Comparison of ENCODE assay signal across 8 cellular contexts in genomic region chr17:82424001-82424862, GRCh38. TPM values are rescaled to one million over a fixed set of nuclear protein-coding genes. Genes with fewer than 3 reads are reported as not detected.
DNase-seq lines count a peak whose midpoint lies in the region; ATAC-seq, FAIRE-seq and TF ChIP-seq lines count a peak whose summit lies in the region.

No MANE protein-coding gene starts in this region.

- FAIRE-seq in H54 (lab: Jason Lieb, UNC), result no peak

- H4K20me1 ChIP-seq in SK-N-SH (ENCODE audit: insufficient read depth), result no peaks in the 10 kb centered on the region

- CTCF ChIA-PET in SK-N-SH (lab: Yijun Ruan, JAX), result interaction anchor here (0.6 to 1.6 kb wide), 15 partner anchors 10 to 244 kb away, joined by 3 to 9 read pairs (median 3); no protein-coding TSS in a partner anchor

- TF ChIP-seq POLR2A in H54 (IDR thresholded peaks at IDR 0.05; ENCODE audit: low read depth, low read length), result no peak

- no peak overlapping the region for H3K27ac ChIP-seq in SK-N-SH (ENCODE audit: low read depth in 2 of 2, low read length in 1 of 2)

- H3K27me3 ChIP-seq in SK-N-SH (ENCODE audit: insufficient read depth), result no peaks in the 10 kb centered on the region

- H2AFZ ChIP-seq in SK-N-SH (ENCODE audit: low read depth), result no peak overlapping the region

- TF ChIP-seq CTCF in AG09309 (IDR thresholded peaks at IDR 0.05; ENCODE audit: control insufficient read depth, insufficient read depth, low read depth, low read length, missing control alignments) (peak; percentile 76), SK-N-SH (IDR thresholded peaks at IDR 0.05) (peak; percentile 83)

- DNase-seq in AG09309 (ENCODE audit: low read depth), result no peak
- peak; percentile 51 for DNase-seq in H54 (ENCODE audit: insufficient read length, low spot score)
- DNase-seq in SK-N-SH, result peak; percentile 73
- DNase-seq in amniotic epithelial cell (ENCODE audit: low read depth), result peak; percentile 45
- peak; percentile 61 for DNase-seq in left kidney (ENCODE audit: low read depth, low spot score)
- peak; percentile 45 for DNase-seq in stimulated activated naive CD4-positive, alpha-beta T cell treated with Interleukin-2 at 50 U/mL for 16 hours (lab: John Stamatoyannopoulos, UW)

- no peak overlapping the region for H3K9ac ChIP-seq in SK-N-SH

- H3F3A ChIP-seq in SK-N-SH (replicated peaks; ENCODE audit: insufficient read depth), result no peaks in the 10 kb centered on the region

- no peak overlapping the region for H3K4me2 ChIP-seq in SK-N-SH

- peak; percentile 47 for TF ChIP-seq RAD21 in SK-N-SH (IDR thresholded peaks at IDR 0.05; ENCODE audit: low read length)

- peaks cover 0 to 6% of the 10 kb centered on the region in 2 experiments for H3K36me3 ChIP-seq in SK-N-SH (replicated peaks in 1 of 2; ENCODE audit: control insufficient read depth in 1 of 2, insufficient read depth in 2 of 2, low read length in 1 of 2)

- POLR2A ChIA-PET in SK-N-SH (lab: Yijun Ruan, JAX), result no interaction called here

- no peaks in the 10 kb centered on the region for H3K9me2 ChIP-seq in SK-N-SH

- no peaks in the 10 kb centered on the region for H3K9me3 ChIP-seq in SK-N-SH

- WGBS in SK-N-SH (ENCODE audit: low lambda C conversion rate), result 89% methylated on average over 25 of the region's 25 CpGs

- no peak for TF ChIP-seq EP300 in SK-N-SH (IDR thresholded peaks at IDR 0.05; ENCODE audit: borderline replicate concordance in 1 of 2, low read depth in 1 of 2, low read length in 1 of 2)

- ATAC-seq in HG02678 (IDR thresholded peaks at IDR 0.05; ENCODE audit: unreplicated experiment) (no peak), GM21619 (IDR thresholded peaks at IDR 0.05; ENCODE audit: unreplicated experiment) (no peak)

- H3K4me1 ChIP-seq in SK-N-SH (ENCODE audit: control insufficient read depth in 1 of 2, insufficient read depth in 2 of 2, low read depth in 1 of 2, low read length in 1 of 2), result no peaks in the 10 kb centered on the region; a peak in 1 of 4 replicates

- no peaks in the 10 kb centered on the region for H3K79me2 ChIP-seq in SK-N-SH (ENCODE audit: insufficient read depth)

- H3K4me3 ChIP-seq in AG09309 (ENCODE audit: control insufficient read depth, low read depth, low read length), result no peak overlapping the region
- no peak overlapping the region for H3K4me3 ChIP-seq in SK-N-SH (ENCODE audit: low read depth in 2 of 2, low read length in 1 of 2)

TF ChIP-seq in SK-N-SH, 30 proteins besides CTCF, POLR2A, EP300 and RAD21:
- TF ChIP-seq YY1 (IDR thresholded peaks at IDR 0.05; ENCODE audit: low read depth) (no peak), SMC3 (IDR thresholded peaks at IDR 0.05; ENCODE audit: low read depth, low read length) (0 out of 2 replicates have a peak, but pooled peaks have one; percentile 18), TEAD4 (IDR thresholded peaks at IDR 0.05; ENCODE audit: borderline replicate concordance, insufficient read depth) (no peak)

RNA-seq across cellular contexts. Expression of gene OGFOD3, which starts 5.8 kb away (rescaled TPM):
- 57.1 and 68.2 TPM in 2 replicates for polyA plus RNA-seq in SK-N-SH (2012; rRNA removed)
- 38.7 and 54.7 TPM in 2 replicates for polyA plus RNA-seq in SK-N-SH (2012; cell fraction: cytosol; rRNA removed)
- polyA plus RNA-seq in SK-N-SH (2012; cell fraction: nucleus; rRNA removed), result 67.2 and 94.3 TPM in 2 replicates

RNA-seq across cellular contexts. Expression of gene HEXD, which starts 6.1 kb away (rescaled TPM):
- 38.8 and 43.1 TPM in 2 replicates for polyA plus RNA-seq in SK-N-SH (2012; rRNA removed)
- polyA plus RNA-seq in SK-N-SH (2012; cell fraction: cytosol; rRNA removed), result 10.8 and 18.1 TPM in 2 replicates
- 328 and 454 TPM in 2 replicates for polyA plus RNA-seq in SK-N-SH (2012; cell fraction: nucleus; rRNA removed)

RNA-seq across cellular contexts. Expression of gene CYBC1, which starts 26.3 kb away (rescaled TPM):
- 160 and 165 TPM in 2 replicates for polyA plus RNA-seq in SK-N-SH (2012; rRNA removed)
- polyA plus RNA-seq in SK-N-SH (2012; cell fraction: cytosol; rRNA removed), result 97.3 and 115 TPM in 2 replicates
- polyA plus RNA-seq in SK-N-SH (2012; cell fraction: nucleus; rRNA removed), result 403 and 584 TPM in 2 replicates

RNA-seq across cellular contexts. Expression of gene NARF, which starts 34.3 kb away (rescaled TPM):
- polyA plus RNA-seq in SK-N-SH (2012; rRNA removed), result 128 and 130 TPM in 2 replicates
- polyA plus RNA-seq in SK-N-SH (2012; cell fraction: cytosol; rRNA removed), result 90.6 and 112 TPM in 2 replicates
- 222 and 289 TPM in 2 replicates for polyA plus RNA-seq in SK-N-SH (2012; cell fraction: nucleus; rRNA removed)

RNA-seq across cellular contexts. Expression of gene UTS2R, which starts 52.7 kb away (rescaled TPM):
- polyA plus RNA-seq in SK-N-SH (2012; rRNA removed), result not detected in 2 replicates
- polyA plus RNA-seq in SK-N-SH (2012; cell fraction: cytosol; rRNA removed), result not detected in 2 replicates
- polyA plus RNA-seq in SK-N-SH (2012; cell fraction: nucleus; rRNA removed), result not detected in 2 replicates
